In genomic region chr5:113806823-113807222, GRCh38 we compare ENCODE assay signal across 9 cellular contexts.
DNase-seq lines count a peak whose midpoint lies in the region; ATAC-seq and TF ChIP-seq lines count a peak whose summit lies in the region.
"Had no signal": no experiment of that assay in that cellular context is flagged by ENCODE, and none has a peak within 500 bp of the region (broad histone marks: within the 10 kb centered on the region; RNA-seq: fewer than 3 reads in every experiment).

No MANE protein-coding gene starts in this region.

- H3K36me3 ChIP-seq in muscle layer of duodenum (ENCODE audit: control insufficient read depth in 1 of 2, insufficient read depth in 2 of 2, low read length in 2 of 2) = no peaks in the 10 kb centered on the region

- H3K4me3 ChIP-seq in muscle layer of duodenum (ENCODE audit: low read depth in 1 of 2, low read length in 2 of 2) = peak overlapping the region in 1 of 2 donors; percentile 17

- peaks cover 0 to 23% of the 10 kb centered on the region in 2 donors for H3K4me1 ChIP-seq in muscle layer of duodenum (ENCODE audit: control insufficient read depth in 1 of 2, insufficient read depth in 2 of 2, low read length in 2 of 2)

- no peaks in the 10 kb centered on the region for H3K9me3 ChIP-seq in muscle layer of duodenum (ENCODE audit: control insufficient read depth in 1 of 2, low read length in 2 of 2)

- DNase-seq in AG08395 (ENCODE audit: low spot score) (peak; percentile 12), NCI-H69 (lab: John Stamatoyannopoulos, UW) (peak; percentile 19), fibroblast of peridontal ligament (ENCODE audit: extremely low read depth) (peak; percentile 29), NCI-H510A treated with DMSO at 0.1 percent for 48 hours (lab: John Stamatoyannopoulos, UW) (no peak), cortex of kidney (lab: John Stamatoyannopoulos, UW) (no peak), erythroblast (lab: John Stamatoyannopoulos, UW) (no peak)
- no peak for DNase-seq in natural killer cell treated with Interleukin-12 subunit alpha and Interleukin-12 subunit beta and Interleukin-15 and Interleukin-18, amount 100 ng/mL, for 72 hours (ENCODE audit: low spot score)
- DNase-seq: natural killer cell had no signal

- peaks cover 6% of the 10 kb centered on the region for H3K9me3 Mint-ChIP-seq in natural killer cell treated with Interleukin-12 subunit alpha and Interleukin-12 subunit beta and Interleukin-15 and Interleukin-18, amount 100 ng/mL, for 72 hours

- ATAC-seq in natural killer cell treated with Interleukin-12 subunit alpha and Interleukin-12 subunit beta and Interleukin-15 and Interleukin-18, amount 100 ng/mL, for 72 hours = no peak
- ATAC-seq: natural killer cell had no signal

- no peaks in the 10 kb centered on the region for H3K27me3 ChIP-seq in muscle layer of duodenum (ENCODE audit: low read depth, low read length)

- H3K27me3 Mint-ChIP-seq in natural killer cell treated with Interleukin-12 subunit alpha and Interleukin-12 subunit beta and Interleukin-15 and Interleukin-18, amount 100 ng/mL, for 72 hours = no peaks in the 10 kb centered on the region

- H3K4me1 Mint-ChIP-seq in natural killer cell treated with Interleukin-12 subunit alpha and Interleukin-12 subunit beta and Interleukin-15 and Interleukin-18, amount 100 ng/mL, for 72 hours (ENCODE audit: low read depth in 2 of 2) = no peaks in the 10 kb centered on the region
- H3K4me1 Mint-ChIP-seq: natural killer cell had no signal

- H3K27ac ChIP-seq in muscle layer of duodenum (ENCODE audit: low read length) = peak overlapping the region; percentile 28

- H3K36me3 Mint-ChIP-seq in natural killer cell treated with Interleukin-12 subunit alpha and Interleukin-12 subunit beta and Interleukin-15 and Interleukin-18, amount 100 ng/mL, for 72 hours = no peaks in the 10 kb centered on the region
- H3K36me3 Mint-ChIP-seq: natural killer cell had no signal

- no peak overlapping the region for H3K4me3 Mint-ChIP-seq in natural killer cell treated with Interleukin-12 subunit alpha and Interleukin-12 subunit beta and Interleukin-15 and Interleukin-18, amount 100 ng/mL, for 72 hours
- H3K4me3 Mint-ChIP-seq: natural killer cell had no signal

- no peak overlapping the region for H3K27ac Mint-ChIP-seq in natural killer cell treated with Interleukin-12 subunit alpha and Interleukin-12 subunit beta and Interleukin-15 and Interleukin-18, amount 100 ng/mL, for 72 hours
- H3K27ac Mint-ChIP-seq: natural killer cell had no signal

- no peak for TF ChIP-seq POLR2A in erythroblast (IDR thresholded peaks at IDR 0.05; ENCODE audit: low read length)

Comparison
In these comparisons a context has a peak if more than half of its experiments do, and no peak if none do; other contexts are left out.
1. DNase-seq: peak in AG08395 (single experiment), NCI-H69 (single experiment) and fibroblast of peridontal ligament (single experiment); none in natural killer cell treated with Interleukin-12 subunit alpha and Interleukin-12 subunit beta and Interleukin-15 and Interleukin-18, amount 100 ng/mL, for 72 hours (single experiment), NCI-H510A treated with DMSO at 0.1 percent for 48 hours (single experiment), cortex of kidney (single experiment) and erythroblast (0 of 2).